In the genomic region with DNA sequence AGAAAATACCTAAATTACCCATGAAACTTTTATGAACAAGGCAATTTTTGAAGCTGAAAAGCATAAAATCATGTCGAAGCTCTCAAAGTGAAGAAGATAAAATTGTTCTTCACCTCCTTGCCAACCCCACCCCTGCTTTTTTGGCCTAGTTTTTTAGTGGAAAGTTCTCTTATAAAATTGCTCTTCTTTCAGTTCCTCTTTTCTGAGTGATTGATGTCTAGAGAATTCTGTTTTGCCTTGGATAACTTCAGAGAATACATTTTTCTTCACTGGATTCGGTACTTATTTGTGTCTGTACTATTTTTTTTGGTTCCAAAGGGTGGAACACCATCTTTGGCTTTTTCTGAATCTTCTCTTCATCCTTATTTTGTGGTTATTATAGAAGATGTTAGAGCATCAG, we compare ENCODE assay signal across 16 cellular contexts. TPM values are rescaled to one million over a fixed set of nuclear protein-coding genes. Genes with fewer than 3 reads are reported as not detected.
A peak's percentile ranks its signal among the peaks of the same experiment; 100 is the strongest.
DNase-seq lines count a peak whose midpoint lies in the region; ATAC-seq lines count a peak whose summit lies in the region.
"Had no signal": no experiment of that assay in that cellular context is flagged by ENCODE, and none has a peak within 500 bp of the region (broad histone marks: within the 10 kb centered on the region; RNA-seq: fewer than 3 reads in every experiment).

No MANE protein-coding gene starts in this region.

- no peaks in the 10 kb centered on the region for H3K27me3 ChIP-seq in MG63

- no peak for ATAC-seq in HG03565 (IDR thresholded peaks at IDR 0.05; ENCODE audit: unreplicated experiment)

- H3K4me3 ChIP-seq in MG63 = no peak overlapping the region

- DNase-seq in NOMO-1 (lab: John Stamatoyannopoulos, UW; ENCODE audit: unreplicated experiment in 2 of 2) (peak; percentile 18 to 49), NOMO-1 treated with dmso at 0.1 percent for 144 hours (lab: John Stamatoyannopoulos, UW; ENCODE audit: unreplicated experiment) (no peak), NAMALWA (ENCODE audit: low spot score) (peak; percentile 20), OCI-M1 (lab: John Stamatoyannopoulos, UW) (peak; percentile 26), putamen (ENCODE audit: low spot score) (peak; percentile 48), MG63 (no peak), NCI-H524 (lab: John Stamatoyannopoulos, UW) (no peak)
- DNase-seq: 8988T; AML-193; C1 segment of cervical spinal cord; CD4-positive, alpha-beta memory T cell; DMS79; GOT3; H9; KBM-7 had no signal

- no peaks in the 10 kb centered on the region for H3K9me3 ChIP-seq in MG63

- H3K36me3 ChIP-seq in MG63 = no peaks in the 10 kb centered on the region

RNA-seq across cellular contexts. Expression of a gene that starts 25.0 kb away (rescaled TPM):
- total RNA-seq in MG63 (2014; rRNA removed; shearing (Covaris generic); ENCODE audit: low replicate concordance) = not detected in 2 replicates
- total RNA-seq: CD4-positive, alpha-beta memory T cell; H9 had no signal

Comparison
In these comparisons a context has a peak if more than half of its experiments do, and no peak if none do; other contexts are left out.
1. DNase-seq: peak in NOMO-1 (2 of 2), NAMALWA (single experiment), OCI-M1 (single experiment) and putamen (single experiment); none in NOMO-1 treated with dmso at 0.1 percent for 144 hours (single experiment), MG63 (single experiment) and NCI-H524 (0 of 2).